Comparison of ENCODE assay signal across 8 cellular contexts in genomic region chr3:42501681-42502428, GRCh38. TPM values are rescaled to one million over a fixed set of nuclear protein-coding genes. Genes with fewer than 3 reads are reported as not detected.
A peak's percentile ranks its signal among the peaks of the same experiment; 100 is the strongest.
DNase-seq lines count a peak whose midpoint lies in the region; ATAC-seq, FAIRE-seq and TF ChIP-seq lines count a peak whose summit lies in the region.

No MANE protein-coding gene starts in this region.

- no peaks in the 10 kb centered on the region for H3K9me3 ChIP-seq in iPS-18a (ENCODE audit: control insufficient read depth, low read depth, low read length)
- H3K9me3 ChIP-seq in small intestine (ENCODE audit: control insufficient read depth, low read depth): no peaks in the 10 kb centered on the region

- H3K36me3 ChIP-seq in iPS-18a (ENCODE audit: control insufficient read depth, low read depth, low read length) (no peaks in the 10 kb centered on the region), small intestine (ENCODE audit: control insufficient read depth in 2 of 2, insufficient read depth in 2 of 2, low read length in 2 of 2) (no peaks in the 10 kb centered on the region)

- DNase-seq in NCI-H345 (lab: John Stamatoyannopoulos, UW) (peak; percentile 43), NCI-H345 treated with DMSO at 0.1 percent for 48 hours (lab: John Stamatoyannopoulos, UW; ENCODE audit: unreplicated experiment) (no peak), T-helper 2 cell (peak; percentile 36 to 61 (median 45)), astrocyte of the spinal cord (ENCODE audit: low read depth, low spot score) (peak; percentile 16), small intestine (peak; percentile 83)

- TF ChIP-seq CTCF in astrocyte of the spinal cord (IDR thresholded peaks at IDR 0.05; ENCODE audit: low read depth, low read length): peak; percentile 55

- H3K4me1 ChIP-seq in iPS-18a (ENCODE audit: control insufficient read depth, low read depth, low read length) (peaks cover 7% of the 10 kb centered on the region), small intestine (ENCODE audit: control insufficient read depth in 2 of 2, insufficient read depth in 1 of 2, low read depth in 1 of 2, low read length in 1 of 2) (peaks cover 0 to 4% of the 10 kb centered on the region in 2 donors)

- FAIRE-seq in small intestine (lab: Jason Lieb, UNC): no peak

- H3K27me3 ChIP-seq in iPS-18a (ENCODE audit: control insufficient read depth, insufficient read depth, low read length) (peaks cover 59% of the 10 kb centered on the region), small intestine (ENCODE audit: control insufficient read depth in 2 of 2, insufficient read depth in 2 of 2, low read length in 2 of 2) (peaks cover 0 to 2% of the 10 kb centered on the region in 2 donors)

- no peak overlapping the region for H3K27ac ChIP-seq in iPS-18a (ENCODE audit: low read length)
- peak overlapping the region; percentile 23 to 58 for H3K27ac ChIP-seq in small intestine (ENCODE audit: low read depth in 1 of 2, low read length in 1 of 2)

- ATAC-seq in HG03460 (IDR thresholded peaks at IDR 0.05; ENCODE audit: unreplicated experiment) (peak; percentile 5), GM18907 (IDR thresholded peaks at IDR 0.05; ENCODE audit: unreplicated experiment) (no peak)

- in situ Hi-C loops in astrocyte of the spinal cord (cut with HindIII; ENCODE audit: low sequenced_read_pairs): no loop called here

- H3K9ac ChIP-seq in iPS-18a (ENCODE audit: low read length): no peak overlapping the region

- H3K4me3 ChIP-seq in astrocyte of the spinal cord (ENCODE audit: low read depth, low read length): peak overlapping the region; percentile 32
- peak overlapping the region; percentile 69 for H3K4me3 ChIP-seq in iPS-18a (ENCODE audit: low read length)
- H3K4me3 ChIP-seq in small intestine (ENCODE audit: low read depth in 1 of 2, low read length in 2 of 2): peak overlapping the region; percentile 18 to 90

- 1% methylated on average over 42 to 46 of the region's 46 CpGs for WGBS in small intestine, 3 donors

RNA-seq across cellular contexts. Expression of gene VIPR1, which starts 0.6 kb away (rescaled TPM):
- 10 to 100 TPM; 32.1 to 80.2 (median 71.3) TPM for polyA plus RNA-seq in small intestine
